8 cellular contexts compared by ENCODE assay signal in genomic region chr11:67303989-67304411, GRCh38. TPM values are rescaled to one million over a fixed set of nuclear protein-coding genes. Genes with fewer than 3 reads are reported as not detected.
DNase-seq lines count a peak whose midpoint lies in the region; ATAC-seq and TF ChIP-seq lines count a peak whose summit lies in the region.

No MANE protein-coding gene starts in this region.

- peak in 1 of 10 experiments; percentile 29 for DNase-seq in CD4-positive, alpha-beta T cell
- DNase-seq in PC-9, result peak; percentile 59 to 78
- no peak for DNase-seq in effector memory CD8-positive, alpha-beta T cell
- no peak for DNase-seq in ACHN

- no peaks in the 10 kb centered on the region for H3K9me3 Mint-ChIP-seq in CD4-positive, alpha-beta T cell
- H3K9me3 Mint-ChIP-seq in effector memory CD8-positive, alpha-beta T cell, result no peaks in the 10 kb centered on the region

- intact Hi-C loops in CD4-positive, alpha-beta T cell (cut with DNase I, micrococcal nuclease), result no loop called here
- intact Hi-C loops in PC-9 (cut with micrococcal nuclease; ENCODE audit: unreplicated experiment), result loop anchor here (1.0 to 2.0 kb wide), 2 partner anchors 8 to 15 kb away; partner anchors contain the start of gene ANKRD13D

- H3F3A ChIP-seq in PC-9 (ENCODE audit: insufficient read depth, low read depth), result peaks cover 27% of the 10 kb centered on the region

- peaks cover 4% of the 10 kb centered on the region for H3K36me3 ChIP-seq in PC-9 (ENCODE audit: low read depth)
- peaks cover 29% of the 10 kb centered on the region for H3K36me3 ChIP-seq in muscle layer of colon (ENCODE audit: insufficient read depth, low read length)

- peaks cover 29% of the 10 kb centered on the region for H3K4me1 ChIP-seq in PC-9 (replicated peaks; ENCODE audit: insufficient read depth)
- peaks cover 17% of the 10 kb centered on the region for H3K4me1 ChIP-seq in muscle layer of colon (ENCODE audit: insufficient read depth, low read length)

- H3K4me3 ChIP-seq in PC-9 (peak overlapping the region; percentile 90), muscle layer of colon (ENCODE audit: low read depth in 1 of 2, low read length in 2 of 2) (peak overlapping the region; percentile 68 to 85)

- CTCF ChIA-PET in CD4-positive, alpha-beta T cell (lab: Charles Lee), result interaction anchor here (4.6 kb wide), 1 partner anchor 13 kb away, joined by 21 read pairs; no protein-coding TSS in a partner anchor
- CTCF ChIA-PET in PC-9 (lab: Charles Lee), result no interaction called here

- no peaks in the 10 kb centered on the region for H3K9me3 ChIP-seq in CD4-positive, alpha-beta T cell (ENCODE audit: control insufficient read depth, low read length)
- no peaks in the 10 kb centered on the region for H3K9me3 ChIP-seq in PC-9 (ENCODE audit: insufficient read depth, low read depth)
- no peaks in the 10 kb centered on the region for H3K9me3 ChIP-seq in muscle layer of colon (ENCODE audit: low read length)

- peak overlapping the region; percentile 97 for H3K4me2 ChIP-seq in PC-9

- H3K79me2 ChIP-seq in PC-9 (ENCODE audit: low read depth), result peaks cover 27% of the 10 kb centered on the region

- peak overlapping the region; percentile 44 for H3K9ac ChIP-seq in muscle layer of colon (ENCODE audit: low read length)

- H3K9me2 ChIP-seq in PC-9 (ENCODE audit: insufficient read depth), result no peaks in the 10 kb centered on the region

- no peaks in the 10 kb centered on the region for H4K20me1 ChIP-seq in PC-9 (ENCODE audit: insufficient read depth)

- POLR2A ChIA-PET in CD4-positive, alpha-beta T cell (lab: Charles Lee), result interaction anchor here (0.7 to 5.6 kb wide), 9 partner anchors 12 to 133 kb away, joined by 3 to 54 read pairs (median 4); partner anchors contain the start of genes ANKRD13D, GRK2, POLD4 and PTPRCAP
- POLR2A ChIA-PET in PC-9 (lab: Charles Lee; ENCODE audit: unreplicated experiment), result interaction anchor here (0.6 to 1.8 kb wide), 2 partner anchors 13 to 18 kb away, joined by 5 to 9 read pairs; no protein-coding TSS in a partner anchor

- H3K4me1 Mint-ChIP-seq in CD4-positive, alpha-beta T cell (ENCODE audit: low read depth), result no peaks in the 10 kb centered on the region
- H3K4me1 Mint-ChIP-seq in effector memory CD8-positive, alpha-beta T cell (ENCODE audit: low read depth in 2 of 2), result peaks cover 12 to 14% of the 10 kb centered on the region in 2 donors

- H3K4me3 Mint-ChIP-seq in CD4-positive, alpha-beta T cell, result peak overlapping the region; percentile 56
- peak overlapping the region; percentile 57 to 72 for H3K4me3 Mint-ChIP-seq in effector memory CD8-positive, alpha-beta T cell

- no TSS peak for BruUV-seq in PC-9 (replicated peaks; lab: Mats Ljungman, UMichigan)

- H3K27ac Mint-ChIP-seq in CD4-positive, alpha-beta T cell, result no peak overlapping the region
- H3K27ac Mint-ChIP-seq in effector memory CD8-positive, alpha-beta T cell, result no peak overlapping the region

- H3K27me3 Mint-ChIP-seq in CD4-positive, alpha-beta T cell, result no peaks in the 10 kb centered on the region
- no peaks in the 10 kb centered on the region for H3K27me3 Mint-ChIP-seq in effector memory CD8-positive, alpha-beta T cell

- H3K27ac ChIP-seq in CD4-positive, alpha-beta T cell (ENCODE audit: low read depth, low read length), result no peak overlapping the region
- H3K27ac ChIP-seq in PC-9 (peak overlapping the region; percentile 68; the same call in 1 of the 2 replicates), muscle layer of colon (ENCODE audit: low read depth, low read length) (peak overlapping the region; percentile 82)

- H2AFZ ChIP-seq in PC-9, result peak overlapping the region; percentile 71

- no peak for TF ChIP-seq CTCF in CD4-positive, alpha-beta T cell (IDR thresholded peaks at IDR 0.05)
- no peak for TF ChIP-seq CTCF in PC-9 (conservative IDR thresholded peaks at IDR 0.05)

- H3K36me3 Mint-ChIP-seq in CD4-positive, alpha-beta T cell (ENCODE audit: low read depth), result peaks cover 25% of the 10 kb centered on the region
- peaks cover 30% of the 10 kb centered on the region for H3K36me3 Mint-ChIP-seq in effector memory CD8-positive, alpha-beta T cell (ENCODE audit: insufficient read depth)

- H3K27me3 ChIP-seq in CD4-positive, alpha-beta T cell (ENCODE audit: control insufficient read depth, insufficient read depth, low read length), result no peaks in the 10 kb centered on the region
- no peaks in the 10 kb centered on the region for H3K27me3 ChIP-seq in PC-9 (ENCODE audit: insufficient read depth, low read depth)
- H3K27me3 ChIP-seq in muscle layer of colon (ENCODE audit: control insufficient read depth in 1 of 2, insufficient read depth in 2 of 2, low read length in 2 of 2), result no peaks in the 10 kb centered on the region

- ATAC-seq in CD4-positive, alpha-beta T cell (ENCODE audit: poor library complexity), result peak; percentile 40
- peak; percentile 51 for ATAC-seq in effector memory CD8-positive, alpha-beta T cell (replicated peaks)
- ATAC-seq in HG02981 (IDR thresholded peaks at IDR 0.05; ENCODE audit: unreplicated experiment), result no peak
- ATAC-seq in HG03432 (IDR thresholded peaks at IDR 0.05; ENCODE audit: unreplicated experiment), result no peak
- ATAC-seq in GM18517 (IDR thresholded peaks at IDR 0.05; ENCODE audit: unreplicated experiment), result no peak

- in situ Hi-C loops in ACHN (cut with HindIII; ENCODE audit: low pct_ligation_motif_present, low pct_unique_long_range_greater_than_20kb, low sequenced_read_pairs), result no loop called here

RNA-seq across cellular contexts. Expression of gene SSH3, which starts 0.7 kb away (rescaled TPM):
- total RNA-seq in CD4-positive, alpha-beta T cell, result 1 to 10 TPM; 8.5 to 8.8 TPM
- 97.8 and 124 TPM in 2 replicates for total RNA-seq in PC-9 (2021)

RNA-seq across cellular contexts. Expression of gene ANKRD13D, which starts 14.9 kb away (rescaled TPM):
- 100 to 1,000 TPM; 160 to 161 TPM for total RNA-seq in CD4-positive, alpha-beta T cell
- total RNA-seq in PC-9 (2021), result 79.6 and 93.2 TPM in 2 replicates

RNA-seq across cellular contexts. Expression of gene GRK2, which starts 37.7 kb away (rescaled TPM):
- total RNA-seq in CD4-positive, alpha-beta T cell, result 100 to 1,000 TPM; 309 to 325 TPM
- total RNA-seq in PC-9 (2021), result 76.7 and 102 TPM in 2 replicates

RNA-seq across cellular contexts. Expression of gene POLD4, which starts 49.3 kb away (rescaled TPM):
- 10 to 100 TPM; 31.7 to 39.5 TPM for total RNA-seq in CD4-positive, alpha-beta T cell
- 67.1 and 83.7 TPM in 2 replicates for total RNA-seq in PC-9 (2021)

Comparison
In these comparisons a context has a peak if more than half of its experiments do, and no peak if none do; other contexts are left out.
1. ATAC-seq: peak in CD4-positive, alpha-beta T cell (single experiment) and effector memory CD8-positive, alpha-beta T cell (single experiment); none in HG02981 (single experiment), HG03432 (single experiment) and GM18517 (single experiment).
2. DNase-seq: peak in PC-9 (2 of 2); none in effector memory CD8-positive, alpha-beta T cell (0 of 3) and ACHN (single experiment).
3. RNA of gene SSH3, which starts 0.7 kb away (total RNA-seq): 97.8 to 124 TPM in PC-9; 8.5 to 8.8 TPM in CD4-positive, alpha-beta T cell; every median in the first group is over 10 times any median in the second.